1 cellular context compared by ENCODE assay signal in genomic region chr3:170057550-170057949, GRCh38.
TF ChIP-seq lines count a peak whose summit lies in the region.

No MANE protein-coding gene starts in this region.

TF ChIP-seq in K562, 482 proteins besides CTCF, POLR2A, EP300 and RAD21:
- TF ChIP-seq MCM5 (IDR thresholded peaks at IDR 0.05; ENCODE audit: low read depth) (no peak), TSC22D4 (tag; IDR thresholded peaks at IDR 0.05) (no peak), ETV1 (tag; conservative IDR thresholded peaks at IDR 0.05; ENCODE audit: low read depth) (no peak), CUX1 (CRISPR knock-in tag; IDR thresholded peaks at IDR 0.05) (no peak), XRCC3 (IDR thresholded peaks at IDR 0.05) (no peak), FOXJ2 (tag; IDR thresholded peaks at IDR 0.05) (no peak), BACH1 (tag; IDR thresholded peaks at IDR 0.05) (no peak), NR2C2 (CRISPR knock-in tag; IDR thresholded peaks at IDR 0.05) (no peak), NR2C2 (tag; IDR thresholded peaks at IDR 0.05) (no peak), NFE2 (IDR thresholded peaks at IDR 0.05; ENCODE audit: low read depth) (no peak), CXXC5 (CRISPR knock-in tag; IDR thresholded peaks at IDR 0.05) (no peak), ZNF584 (CRISPR knock-in tag; IDR thresholded peaks at IDR 0.05; ENCODE audit: low read depth) (no peak), ZNF668 (CRISPR knock-in tag; IDR thresholded peaks at IDR 0.05) (no peak), ZNF696 (CRISPR knock-in tag; conservative IDR thresholded peaks at IDR 0.05) (no peak)
- TF ChIP-seq, protein P1, sequence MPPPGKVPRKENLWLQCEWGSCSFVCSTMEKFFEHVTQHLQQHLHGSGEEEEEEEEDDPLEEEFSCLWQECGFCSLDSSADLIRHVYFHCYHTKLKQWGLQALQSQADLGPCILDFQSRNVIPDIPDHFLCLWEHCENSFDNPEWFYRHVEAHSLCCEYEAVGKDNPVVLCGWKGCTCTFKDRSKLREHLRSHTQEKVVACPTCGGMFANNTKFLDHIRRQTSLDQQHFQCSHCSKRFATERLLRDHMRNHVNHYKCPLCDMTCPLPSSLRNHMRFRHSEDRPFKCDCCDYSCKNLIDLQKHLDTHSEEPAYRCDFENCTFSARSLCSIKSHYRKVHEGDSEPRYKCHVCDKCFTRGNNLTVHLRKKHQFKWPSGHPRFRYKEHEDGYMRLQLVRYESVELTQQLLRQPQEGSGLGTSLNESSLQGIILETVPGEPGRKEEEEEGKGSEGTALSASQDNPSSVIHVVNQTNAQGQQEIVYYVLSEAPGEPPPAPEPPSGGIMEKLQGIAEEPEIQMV (tag; conservative IDR thresholded peaks at IDR 0.05; ENCODE audit: low read depth): no peak
